ENCODE assay signal across 1 cellular context in genomic region chr19:56084835-56085536, GRCh38.
TF ChIP-seq lines count a peak whose summit lies in the region.

No MANE protein-coding gene starts in this region.

TF ChIP-seq in HepG2, 621 proteins besides CTCF, POLR2A, EP300 and RAD21:
- peak; percentile 92 for TF ChIP-seq AGO2 (optimal IDR thresholded peaks at IDR 0.05; ENCODE audit: low read depth, low read length)
- TF ChIP-seq AHR (CRISPR knock-in tag; IDR thresholded peaks at IDR 0.05) = no peak
- 0 out of 2 replicates have a peak, but pooled peaks have one; percentile 51 for TF ChIP-seq ZC3H13 (CRISPR knock-in tag; IDR thresholded peaks at IDR 0.05)
- TF ChIP-seq ZNF230 (CRISPR knock-in tag; IDR thresholded peaks at IDR 0.05) = no peak
- 0 out of 2 replicates have a peak, but pooled peaks have one; percentile 15 for TF ChIP-seq ZNF687 (CRISPR knock-in tag; IDR thresholded peaks at IDR 0.05)
- TF ChIP-seq NONO (IDR thresholded peaks at IDR 0.05) = no peak
- 0 out of 2 replicates have a peak, but pooled peaks have one; percentile 24 for TF ChIP-seq NONO (CRISPR knock-in tag; conservative IDR thresholded peaks at IDR 0.05)
